8 cellular contexts compared by ENCODE assay signal in the genomic region with DNA sequence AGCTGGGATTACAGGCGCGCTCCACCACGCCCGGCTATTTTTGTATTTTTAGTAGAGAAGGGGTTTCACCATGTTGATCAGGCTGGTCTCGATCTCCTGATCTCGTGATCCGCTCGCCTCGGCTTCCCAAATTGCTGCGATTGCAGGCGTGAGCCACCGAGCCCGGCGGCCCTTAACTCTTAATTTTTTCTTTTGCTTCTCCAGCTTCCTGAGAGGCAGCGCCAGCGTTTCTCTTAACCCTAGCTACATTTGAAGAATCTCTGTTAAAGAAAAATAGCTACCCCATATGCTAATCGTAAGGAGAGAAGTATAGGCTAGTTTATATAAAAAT. TPM values are rescaled to one million over a fixed set of nuclear protein-coding genes. Genes with fewer than 3 reads are reported as not detected.
A peak's percentile ranks its signal among the peaks of the same experiment; 100 is the strongest.
DNase-seq lines count a peak whose midpoint lies in the region; ATAC-seq, FAIRE-seq and TF ChIP-seq lines count a peak whose summit lies in the region.

No MANE protein-coding gene starts in this region.

- H3K36me3 ChIP-seq in heart right ventricle: peaks cover 0 to 5% (median 0%) of the 10 kb centered on the region in 9 donors
- H3K36me3 ChIP-seq in astrocyte (ENCODE audit: insufficient read depth, low read length): no peaks in the 10 kb centered on the region
- peaks cover 0 to 2% of the 10 kb centered on the region in 2 experiments for H3K36me3 ChIP-seq in mesenchymal stem cell (ENCODE audit: control insufficient read depth in 1 of 2, insufficient read depth in 2 of 2, low read depth in 1 of 2, low read length in 2 of 2)

- peak overlapping the region in 9 of 10 donors; percentile 87 to 95 (median 89) for H3K27ac ChIP-seq in heart right ventricle
- H3K27ac ChIP-seq in astrocyte (ENCODE audit: low read depth, low read length): peak overlapping the region; percentile 86
- no peak overlapping the region for H3K27ac ChIP-seq in mesenchymal stem cell (ENCODE audit: low read length, poor library complexity, severe bottlenecking)

- no peak overlapping the region for H2BK5ac ChIP-seq in mesenchymal stem cell (ENCODE audit: low read depth, low read length, poor library complexity, severe bottlenecking)

- no peak overlapping the region for H2BK12ac ChIP-seq in mesenchymal stem cell (ENCODE audit: low read length in 2 of 2)

- 60 to 68% methylated on average over 17 of the region's 17 CpGs for WGBS in heart right ventricle, 2 donors
- WGBS in mesenchymal stem cell: 89% methylated on average over 14 of the region's 17 CpGs

- H3K18ac ChIP-seq in mesenchymal stem cell (ENCODE audit: low read depth in 1 of 2, low read length in 2 of 2): no peak overlapping the region

- H4K20me1 ChIP-seq in astrocyte (ENCODE audit: insufficient read depth, low read length): no peaks in the 10 kb centered on the region

- intact Hi-C loops in heart right ventricle (cut with DNase I): loop anchor here in 1 of 10 donors (10.0 kb wide), 1 partner anchor 491 kb away; the partner anchor contains the start of gene RNF7
- intact Hi-C loops in Right ventricle myocardium superior (cut with DNase I): no loop called here
- intact Hi-C loops in left colon (cut with DNase I, micrococcal nuclease): no loop called here

- H3K9me3 Mint-ChIP-seq in astrocyte (ENCODE audit: unreplicated experiment): no peaks in the 10 kb centered on the region

- no peak overlapping the region for H3K14ac ChIP-seq in mesenchymal stem cell (ENCODE audit: low read length in 2 of 2)

- H3K9ac ChIP-seq in astrocyte (ENCODE audit: low read length) (peak overlapping the region; percentile 88), mesenchymal stem cell (ENCODE audit: low read length) (peak overlapping the region; percentile 95)

- H3K4me3 Mint-ChIP-seq in astrocyte (ENCODE audit: unreplicated experiment): peak overlapping the region; percentile 85

- H3K79me2 ChIP-seq in astrocyte (ENCODE audit: insufficient read depth, low read length): peaks cover 11% of the 10 kb centered on the region

- H2AK5ac ChIP-seq in mesenchymal stem cell (ENCODE audit: low read length, severe bottlenecking): no peak overlapping the region

- TF ChIP-seq CTCF in heart right ventricle (IDR thresholded peaks at IDR 0.05) (no peak), astrocyte (IDR thresholded peaks at IDR 0.05; ENCODE audit: insufficient read depth, low read depth, low read length) (no peak)

- no peak overlapping the region for H3K23ac ChIP-seq in mesenchymal stem cell (ENCODE audit: low read length in 2 of 2)

- H2BK120ac ChIP-seq in mesenchymal stem cell (ENCODE audit: low read depth, low read length): peak overlapping the region; percentile 19

- H3K4me1 ChIP-seq in heart right ventricle: peaks cover 0 to 23% (median 13%) of the 10 kb centered on the region in 9 donors
- H3K4me1 ChIP-seq in astrocyte (ENCODE audit: insufficient read depth, low read length): peaks cover 3% of the 10 kb centered on the region
- peaks cover 7% of the 10 kb centered on the region for H3K4me1 ChIP-seq in mesenchymal stem cell (ENCODE audit: control insufficient read depth, insufficient read depth, low read depth, low read length)

- peak overlapping the region; percentile 91 for H3K4me2 ChIP-seq in astrocyte (ENCODE audit: low read length)
- H3K4me2 ChIP-seq in mesenchymal stem cell (ENCODE audit: low read length, poor library complexity, severe bottlenecking): no peak overlapping the region

- peak overlapping the region; percentile 50 to 96 (median 85) for H3K4me3 ChIP-seq in heart right ventricle
- H3K4me3 ChIP-seq in astrocyte (ENCODE audit: insufficient read depth, low read depth, low read length): peak overlapping the region; percentile 74
- H3K4me3 ChIP-seq in mesenchymal stem cell (ENCODE audit: insufficient read depth in 1 of 2, low read depth in 1 of 2, low read length in 2 of 2): peak overlapping the region; percentile 89 to 94

- H3K36me3 Mint-ChIP-seq in astrocyte (ENCODE audit: low read depth, unreplicated experiment): peaks cover 2% of the 10 kb centered on the region

- no peak for DNase-seq in heart right ventricle
- DNase-seq in Right ventricle myocardium superior: no peak
- no peak for DNase-seq in astrocyte (ENCODE audit: low read depth)
- no peak for DNase-seq in mesenchymal stem cell
- no peak for DNase-seq in NCI-H2196 treated with DMSO at 0.1 percent for 48 hours (lab: John Stamatoyannopoulos, UW; ENCODE audit: unreplicated experiment)
- no peak for DNase-seq in dedifferentiated amniotic fluid mesenchymal stem cell (ENCODE audit: extremely low spot score)
- DNase-seq in left colon: no peak
- no peak for DNase-seq in superior temporal gyrus (ENCODE audit: extremely low spot score)

- ATAC-seq in heart right ventricle (no peak), Right ventricle myocardium superior (ENCODE audit: poor library complexity) (no peak), left colon (no peak)

- H3K4me1 Mint-ChIP-seq in astrocyte (ENCODE audit: low read depth, unreplicated experiment): peaks cover 5% of the 10 kb centered on the region

- no peak overlapping the region for H4K91ac ChIP-seq in mesenchymal stem cell (ENCODE audit: low read length)

- H3K27me3 Mint-ChIP-seq in astrocyte (ENCODE audit: low read depth, unreplicated experiment): no peaks in the 10 kb centered on the region

- H3K79me1 ChIP-seq in mesenchymal stem cell (replicated peaks; ENCODE audit: low read length, poor library complexity, severe bottlenecking): peaks cover 7% of the 10 kb centered on the region

- H2BK15ac ChIP-seq in mesenchymal stem cell (ENCODE audit: low read depth, poor library complexity, severe bottlenecking): peak overlapping the region; percentile 52

- H3K9me3 ChIP-seq in heart right ventricle: no peaks in the 10 kb centered on the region
- no peaks in the 10 kb centered on the region for H3K9me3 ChIP-seq in astrocyte (ENCODE audit: insufficient read depth, low read depth, low read length)
- H3K9me3 ChIP-seq in mesenchymal stem cell (ENCODE audit: control insufficient read depth, low read length): no peaks in the 10 kb centered on the region

- H3K27ac Mint-ChIP-seq in astrocyte (ENCODE audit: unreplicated experiment): peak overlapping the region; percentile 62

- peak overlapping the region; percentile 94 for H2AFZ ChIP-seq in astrocyte (ENCODE audit: low read depth, low read length)
- no peak overlapping the region for H2AFZ ChIP-seq in mesenchymal stem cell (ENCODE audit: low read depth, low read length)

- H3K4ac ChIP-seq in mesenchymal stem cell (ENCODE audit: low read depth in 1 of 2, low read length in 2 of 2): peak overlapping the region in 1 of 2 experiments; percentile 6

- H3K27me3 ChIP-seq in heart right ventricle: no peaks in the 10 kb centered on the region
- H3K27me3 ChIP-seq in astrocyte (ENCODE audit: insufficient read depth, low read length): no peaks in the 10 kb centered on the region
- no peaks in the 10 kb centered on the region for H3K27me3 ChIP-seq in mesenchymal stem cell (ENCODE audit: control insufficient read depth in 1 of 2, insufficient read depth in 1 of 2, low read length in 2 of 2)

- no peak for FAIRE-seq in astrocyte (lab: Jason Lieb, UNC)

- peak overlapping the region; percentile 85 for H4K8ac ChIP-seq in mesenchymal stem cell (ENCODE audit: low read length)

RNA-seq across cellular contexts. Expression of gene GK5, which starts 0.5 kb away (rescaled TPM):
- total RNA-seq in heart right ventricle (10 to 100 TPM in 6 of 10 donors, 1 to 10 TPM in 4; 6.4 to 12.7 (median 10.3) TPM), Right ventricle myocardium superior (9.7 TPM), astrocyte (15.3 and 17.6 TPM in 2 replicates), left colon (10 to 100 TPM; 40.1 to 59.5 TPM)
- 10 to 100 TPM in 1 of 2 donors, 1 to 10 TPM in 1; 2.6 to 11.5 TPM for polyA plus RNA-seq in heart right ventricle
- 10.6 TPM for polyA plus RNA-seq in mesenchymal stem cell (2013, experiment 1 of 2)
- polyA plus RNA-seq in mesenchymal stem cell (2013, experiment 2 of 2): 11.5 TPM
